In the genomic region with DNA sequence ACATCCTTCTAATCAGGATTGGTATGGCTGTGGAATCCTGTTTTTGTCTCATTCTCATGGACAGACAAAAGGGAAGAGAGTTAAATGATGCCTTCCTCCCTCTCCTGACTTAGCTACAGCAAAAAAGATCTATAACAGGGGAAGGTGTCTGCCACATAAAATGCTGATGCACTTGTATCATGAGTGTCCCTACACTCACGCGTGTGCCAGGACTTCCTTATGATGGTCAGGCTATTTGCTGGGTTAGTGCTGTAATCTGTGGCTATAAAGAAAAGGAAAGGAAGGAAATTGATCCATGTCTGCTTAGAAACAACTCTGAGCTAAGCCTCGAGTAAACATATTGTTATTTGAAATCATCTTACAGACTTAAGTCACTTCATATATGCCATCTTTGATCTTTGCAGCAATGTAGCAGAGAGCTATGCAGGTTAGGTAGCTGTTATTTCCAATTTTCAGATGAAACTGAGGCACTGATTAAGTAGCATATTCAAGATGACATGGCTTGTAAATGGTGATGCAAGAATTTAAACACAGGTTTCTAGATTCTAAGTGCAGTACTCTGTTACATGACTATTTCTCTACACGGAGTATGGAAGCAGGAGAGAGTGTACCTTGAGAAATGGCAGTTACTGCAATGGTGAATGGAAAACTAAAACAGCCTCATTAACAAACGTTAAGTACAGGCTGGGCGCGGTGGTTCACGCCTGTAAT, we compare ENCODE assay signal across 1 cellular context.
TF ChIP-seq lines count a peak whose summit lies in the region.

No MANE protein-coding gene starts in this region.

TF ChIP-seq in K562, 482 proteins besides CTCF, POLR2A, EP300 and RAD21:
- TF ChIP-seq, protein P1, sequence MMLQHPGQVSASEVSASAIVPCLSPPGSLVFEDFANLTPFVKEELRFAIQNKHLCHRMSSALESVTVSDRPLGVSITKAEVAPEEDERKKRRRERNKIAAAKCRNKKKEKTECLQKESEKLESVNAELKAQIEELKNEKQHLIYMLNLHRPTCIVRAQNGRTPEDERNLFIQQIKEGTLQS (IDR thresholded peaks at IDR 0.05) = peak; percentile 69
- TF ChIP-seq, protein P1 (CRISPR knock-in tag; conservative IDR thresholded peaks at IDR 0.05) = no peak
- TF ChIP-seq SIN3A (IDR thresholded peaks at IDR 0.05; ENCODE audit: borderline replicate concordance in 2 of 2, control insufficient read depth in 1 of 2, low read depth in 2 of 2, low read length in 2 of 2) (peak in 1 of 2 experiments; percentile 8; a peak in 1 of 4 replicates), SUPT5H (IDR thresholded peaks at IDR 0.05) (peak; percentile 57; the same call in 1 of the 2 replicates), POLR2AphosphoS2 (IDR thresholded peaks at IDR 0.05; ENCODE audit: low read length) (0 out of 2 replicates have a peak, but pooled peaks have one; percentile 33), ELF2 (CRISPR knock-in tag; IDR thresholded peaks at IDR 0.05) (no peak), CEBPB (tag; IDR thresholded peaks at IDR 0.05) (0 out of 2 replicates have a peak, but pooled peaks have one; percentile 10), POLR2B (IDR thresholded peaks at IDR 0.05; ENCODE audit: low read depth, partially characterized antibody) (peak; percentile 44)
- TF ChIP-seq, protein P2, sequence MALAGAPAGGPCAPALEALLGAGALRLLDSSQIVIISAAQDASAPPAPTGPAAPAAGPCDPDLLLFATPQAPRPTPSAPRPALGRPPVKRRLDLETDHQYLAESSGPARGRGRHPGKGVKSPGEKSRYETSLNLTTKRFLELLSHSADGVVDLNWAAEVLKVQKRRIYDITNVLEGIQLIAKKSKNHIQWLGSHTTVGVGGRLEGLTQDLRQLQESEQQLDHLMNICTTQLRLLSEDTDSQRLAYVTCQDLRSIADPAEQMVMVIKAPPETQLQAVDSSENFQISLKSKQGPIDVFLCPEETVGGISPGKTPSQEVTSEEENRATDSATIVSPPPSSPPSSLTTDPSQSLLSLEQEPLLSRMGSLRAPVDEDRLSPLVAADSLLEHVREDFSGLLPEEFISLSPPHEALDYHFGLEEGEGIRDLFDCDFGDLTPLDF (CRISPR knock-in tag; IDR thresholded peaks at IDR 0.05) = no peak
